8 cellular contexts compared by ENCODE assay signal in the genomic region with DNA sequence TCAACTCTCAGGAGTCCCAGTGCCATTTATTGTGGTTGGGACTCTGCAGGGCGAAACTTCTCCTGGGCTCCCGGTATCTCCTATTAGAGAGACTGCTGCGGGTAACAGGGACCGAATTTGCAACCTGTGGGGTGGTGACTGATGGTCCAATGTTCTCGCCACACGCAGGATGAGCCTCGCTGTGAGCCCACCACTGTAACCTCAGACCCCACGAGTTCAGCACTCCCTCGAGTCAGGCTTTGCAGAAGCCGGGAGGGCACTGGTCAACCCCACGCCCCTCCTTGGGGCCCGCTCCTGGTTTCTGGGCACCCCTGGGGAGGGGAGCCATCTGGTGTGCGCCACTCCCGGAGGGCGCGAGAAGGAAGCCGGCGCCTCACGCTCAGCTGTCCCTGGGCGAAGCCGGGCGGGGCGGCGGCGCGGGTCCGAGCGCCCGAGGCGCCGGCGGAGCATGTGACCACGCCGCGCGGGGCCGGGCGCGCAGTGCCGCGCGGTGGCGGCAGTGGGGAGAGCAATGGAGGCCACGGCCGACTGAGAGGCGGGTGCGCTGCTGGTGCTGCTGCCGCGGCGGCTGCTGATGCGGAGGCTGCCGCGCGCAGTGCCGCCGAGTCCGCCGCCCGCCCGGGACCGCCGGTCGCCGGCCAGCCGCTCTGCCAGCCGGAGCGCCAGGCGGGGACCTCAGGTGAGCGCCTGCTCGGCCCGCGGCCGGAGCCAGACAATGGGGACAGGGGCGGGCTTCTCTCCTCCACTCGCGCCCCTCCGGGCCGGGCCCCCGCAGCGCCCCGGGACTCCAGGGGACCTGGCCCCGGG.
A peak's percentile ranks its signal among the peaks of the same experiment; 100 is the strongest.
DNase-seq lines count a peak whose midpoint lies in the region; ATAC-seq, FAIRE-seq and TF ChIP-seq lines count a peak whose summit lies in the region.

No MANE protein-coding gene starts in this region.

- no peaks in the 10 kb centered on the region for H4K20me1 ChIP-seq in K562 (replicated peaks; ENCODE audit: control insufficient read depth, insufficient read depth, low read length)

- intact Hi-C loops in K562 (cut with micrococcal nuclease): loop anchor here (2.0 to 5.0 kb wide), 2 partner anchors 100 to 253 kb away; partner anchors contain the start of gene CEP135
- intact Hi-C loops in gastrocnemius medialis (cut with DNase I; ENCODE audit: low total_unique reads): no loop called here

- H3K27me3 ChIP-seq in SJSA1 (replicated peaks) (peaks cover 36% of the 10 kb centered on the region), K562 (ENCODE audit: control insufficient read depth in 2 of 2, insufficient read depth in 2 of 2, low read length in 2 of 2) (peaks cover 15 to 17% of the 10 kb centered on the region in 2 experiments), iPS-18a (ENCODE audit: control insufficient read depth, insufficient read depth, low read length) (peaks cover 4% of the 10 kb centered on the region), gastrocnemius medialis (peaks cover 28 to 32% (median 28%) of the 10 kb centered on the region in 3 donors)

- CTCF ChIA-PET in K562 (lab: Yijun Ruan, JAX; ENCODE audit: low intra/inter-chr PET ratio): interaction anchor here (1.1 to 1.3 kb wide), 2 partner anchors 100 to 101 kb away, joined by 3 to 4 read pairs; partner anchors contain the start of gene CEP135

- H3K9me3 ChIP-seq in SJSA1 (replicated peaks): no peaks in the 10 kb centered on the region
- H3K9me3 ChIP-seq in K562 (replicated peaks; ENCODE audit: control insufficient read depth, insufficient read depth, low read depth, low read length): no peaks in the 10 kb centered on the region
- no peaks in the 10 kb centered on the region for H3K9me3 ChIP-seq in iPS-18a (ENCODE audit: control insufficient read depth, low read depth, low read length)
- H3K9me3 ChIP-seq in gastrocnemius medialis: no peaks in the 10 kb centered on the region

- peak in 1 of 2 experiments; percentile 71; a peak in 3 of 4 replicates for TF ChIP-seq RAD21 in K562 (CRISPR knock-in tag; conservative IDR thresholded peaks at IDR 0.05 in 1 of 2, IDR thresholded peaks at IDR 0.05 in 1 of 2)

- H3K79me2 ChIP-seq in K562 (ENCODE audit: control insufficient read depth, insufficient read depth, low read length): no peaks in the 10 kb centered on the region

- no peak for FAIRE-seq in K562 (lab: Jason Lieb, UNC)

- H2AFZ ChIP-seq in K562 (ENCODE audit: low read depth, low read length): peak overlapping the region; percentile 78

- H3K9me1 ChIP-seq in K562 (ENCODE audit: control insufficient read depth, insufficient read depth, low read length): no peaks in the 10 kb centered on the region

- peak overlapping the region; percentile 78 for H3K4me2 ChIP-seq in K562 (ENCODE audit: insufficient read depth, low read length)

- 4% methylated on average over 60 of the region's 82 CpGs for WGBS in K562 (ENCODE audit: insufficient coverage, low coverage, missing lambda C conversion rate)

- peaks cover 6% of the 10 kb centered on the region; the same call in 1 of the 2 replicates for H3K36me3 ChIP-seq in SJSA1
- no peaks in the 10 kb centered on the region for H3K36me3 ChIP-seq in K562 (ENCODE audit: control insufficient read depth, insufficient read depth, low read length)
- no peaks in the 10 kb centered on the region for H3K36me3 ChIP-seq in iPS-18a (ENCODE audit: control insufficient read depth, low read depth, low read length)
- H3K36me3 ChIP-seq in gastrocnemius medialis: no peaks in the 10 kb centered on the region

- peak; percentile 98 for ATAC-seq in K562
- ATAC-seq in gastrocnemius medialis: no peak

- POLR2A ChIA-PET in K562 (lab: Yijun Ruan, JAX): no interaction called here

- in situ Hi-C loops in K562 (cut with MboI) (no loop called here), gastrocnemius medialis (cut with MboI; ENCODE audit: low sequenced_read_pairs in 4 of 4) (no loop called here)

- TF ChIP-seq POLR2A in K562 (conservative IDR thresholded peaks at IDR 0.05) (no peak), gastrocnemius medialis (IDR thresholded peaks at IDR 0.05) (no peak)

- H3K4me1 ChIP-seq in SJSA1 (replicated peaks) (peaks cover 13% of the 10 kb centered on the region), K562 (replicated peaks in 1 of 2; ENCODE audit: control insufficient read depth in 2 of 2, insufficient read depth in 2 of 2, low read length in 2 of 2) (peaks cover 0 to 16% of the 10 kb centered on the region in 2 experiments; a peak in 3 of 5 replicates), iPS-18a (ENCODE audit: control insufficient read depth, low read depth, low read length) (peaks cover 24% of the 10 kb centered on the region), gastrocnemius medialis (no peaks in the 10 kb centered on the region)

- peak overlapping the region; percentile 30 to 88; a peak in 3 of 4 replicates for H3K9ac ChIP-seq in K562 (ENCODE audit: insufficient read depth in 1 of 2, low read depth in 2 of 2, low read length in 2 of 2)
- peak overlapping the region; percentile 94 for H3K9ac ChIP-seq in iPS-18a (ENCODE audit: low read length)

- DNase-seq in NCI-H1436 (lab: John Stamatoyannopoulos, UW) (peak; percentile 73), NCI-H1436 treated with DMSO at 0.1 percent for 48 hours (lab: John Stamatoyannopoulos, UW) (no peak), HCEC 1CT (peak; percentile 22), SJSA1 (ENCODE audit: low read depth in 1 of 2, low spot score in 2 of 2) (peak; percentile 28 to 60), K562 (ENCODE audit: extremely low read depth in 1 of 4, low spot score in 3 of 4) (peak; percentile 60 to 75 (median 68)), gastrocnemius medialis (no peak)

- BruUV-seq in K562 (replicated peaks; lab: Mats Ljungman, UMichigan): no TSS peak

- TF ChIP-seq EP300 in K562 (IDR thresholded peaks at IDR 0.05; ENCODE audit: low read length): no peak

- no peak overlapping the region for H3K27ac ChIP-seq in SJSA1
- H3K27ac ChIP-seq in K562 (ENCODE audit: extremely low read depth, low read depth, low read length): no peak overlapping the region
- H3K27ac ChIP-seq in iPS-18a (ENCODE audit: low read length): peak overlapping the region; percentile 39
- H3K27ac ChIP-seq in gastrocnemius medialis: no peak overlapping the region

- H3K4me3 ChIP-seq in SJSA1 (peak overlapping the region; percentile 60), K562 (peak overlapping the region; percentile 47), iPS-18a (ENCODE audit: low read length) (peak overlapping the region; percentile 98), gastrocnemius medialis (peak overlapping the region; percentile 23 to 51 (median 44))

- TF ChIP-seq CTCF in LNCAP (IDR thresholded peaks at IDR 0.05) (peak; percentile 71), K562 (IDR thresholded peaks at IDR 0.05 in 2 of 3, conservative IDR thresholded peaks at IDR 0.05 in 1 of 3; ENCODE audit: insufficient read depth in 2 of 3, low read depth in 1 of 3, low read length in 3 of 3) (peak in 2 of 3 experiments; percentile 62 to 76; a peak in 5 of 6 replicates), gastrocnemius medialis (IDR thresholded peaks at IDR 0.05 in 4 of 5, conservative IDR thresholded peaks at IDR 0.05 in 1 of 5) (no peak)

TF ChIP-seq in K562, 482 proteins besides CTCF, POLR2A, EP300 and RAD21 (continues in another document):
- no peak for TF ChIP-seq ZNF561 (CRISPR knock-in tag; conservative IDR thresholded peaks at IDR 0.05)
- TF ChIP-seq, protein P1, sequence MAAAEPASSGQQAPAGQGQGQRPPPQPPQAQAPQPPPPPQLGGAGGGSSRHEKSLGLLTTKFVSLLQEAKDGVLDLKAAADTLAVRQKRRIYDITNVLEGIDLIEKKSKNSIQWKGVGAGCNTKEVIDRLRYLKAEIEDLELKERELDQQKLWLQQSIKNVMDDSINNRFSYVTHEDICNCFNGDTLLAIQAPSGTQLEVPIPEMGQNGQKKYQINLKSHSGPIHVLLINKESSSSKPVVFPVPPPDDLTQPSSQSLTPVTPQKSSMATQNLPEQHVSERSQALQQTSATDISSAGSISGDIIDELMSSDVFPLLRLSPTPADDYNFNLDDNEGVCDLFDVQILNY (CRISPR knock-in tag; IDR thresholded peaks at IDR 0.05): no peak
- TF ChIP-seq RNF2 (IDR thresholded peaks at IDR 0.05): no peak
- no peak for TF ChIP-seq ZNF76 (CRISPR knock-in tag; IDR thresholded peaks at IDR 0.05; ENCODE audit: borderline replicate concordance)
- no peak for TF ChIP-seq POU5F1 (IDR thresholded peaks at IDR 0.05; ENCODE audit: borderline replicate concordance, low read depth, low read length, partially characterized antibody)
- TF ChIP-seq HMGN3 (IDR thresholded peaks at IDR 0.05; ENCODE audit: borderline replicate concordance, extremely low read depth, insufficient read length, low read depth, low read length): peak; percentile 37
- TF ChIP-seq HNRNPLL (IDR thresholded peaks at IDR 0.05; ENCODE audit: low read depth, low read length, poor library complexity, severe bottlenecking): no peak
- TF ChIP-seq SPI1 (IDR thresholded peaks at IDR 0.05; ENCODE audit: borderline replicate concordance, low read depth, low read length): no peak
- no peak for TF ChIP-seq CHD2 (IDR thresholded peaks at IDR 0.05; ENCODE audit: low read depth, low read length)
- TF ChIP-seq, protein P2, sequence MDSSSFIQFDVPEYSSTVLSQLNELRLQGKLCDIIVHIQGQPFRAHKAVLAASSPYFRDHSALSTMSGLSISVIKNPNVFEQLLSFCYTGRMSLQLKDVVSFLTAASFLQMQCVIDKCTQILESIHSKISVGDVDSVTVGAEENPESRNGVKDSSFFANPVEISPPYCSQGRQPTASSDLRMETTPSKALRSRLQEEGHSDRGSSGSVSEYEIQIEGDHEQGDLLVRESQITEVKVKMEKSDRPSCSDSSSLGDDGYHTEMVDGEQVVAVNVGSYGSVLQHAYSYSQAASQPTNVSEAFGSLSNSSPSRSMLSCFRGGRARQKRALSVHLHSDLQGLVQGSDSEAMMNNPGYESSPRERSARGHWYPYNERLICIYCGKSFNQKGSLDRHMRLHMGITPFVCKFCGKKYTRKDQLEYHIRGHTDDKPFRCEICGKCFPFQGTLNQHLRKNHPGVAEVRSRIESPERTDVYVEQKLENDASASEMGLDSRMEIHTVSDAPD (CRISPR knock-in tag; IDR thresholded peaks at IDR 0.05): no peak
- no peak for TF ChIP-seq SP2 (IDR thresholded peaks at IDR 0.05; ENCODE audit: extremely low read depth, low read depth, low read length, poor library complexity, severe bottlenecking)
- no peak for TF ChIP-seq CBX3 (IDR thresholded peaks at IDR 0.05; ENCODE audit: borderline replicate concordance in 1 of 2, low read length in 2 of 2)
- no peak for TF ChIP-seq PCBP1 (IDR thresholded peaks at IDR 0.05; ENCODE audit: low read depth, low read length, poor library complexity, severe bottlenecking)
- no peak for TF ChIP-seq DDX20 (tag; IDR thresholded peaks at IDR 0.05; ENCODE audit: low read depth)
- TF ChIP-seq MEF2A (IDR thresholded peaks at IDR 0.05; ENCODE audit: control insufficient read depth, low read depth, low read length): no peak
- TF ChIP-seq ZNF717 (CRISPR knock-in tag; IDR thresholded peaks at IDR 0.05): no peak
- peak; percentile 49 for TF ChIP-seq RBBP5 (IDR thresholded peaks at IDR 0.05; ENCODE audit: borderline replicate concordance, insufficient read depth, low read length, poor library complexity, severe bottlenecking)

Comparison
In these comparisons a context has a peak if more than half of its experiments do, and no peak if none do; other contexts are left out.
1. DNase-seq: peak in NCI-H1436 (single experiment), HCEC 1CT (single experiment), SJSA1 (2 of 2) and K562 (4 of 4); none in NCI-H1436 treated with DMSO at 0.1 percent for 48 hours (single experiment) and gastrocnemius medialis (0 of 2).
2. CTCF ChIP-seq: peak in LNCAP (single experiment) and K562 (2 of 3); none in gastrocnemius medialis (0 of 5).
3. H3K4me3 ChIP-seq: peak in every context shown above with its lines; median percentile 98 in iPS-18a; 60 in SJSA1; 47 in K562; 44 in gastrocnemius medialis.